In the genomic region with DNA sequence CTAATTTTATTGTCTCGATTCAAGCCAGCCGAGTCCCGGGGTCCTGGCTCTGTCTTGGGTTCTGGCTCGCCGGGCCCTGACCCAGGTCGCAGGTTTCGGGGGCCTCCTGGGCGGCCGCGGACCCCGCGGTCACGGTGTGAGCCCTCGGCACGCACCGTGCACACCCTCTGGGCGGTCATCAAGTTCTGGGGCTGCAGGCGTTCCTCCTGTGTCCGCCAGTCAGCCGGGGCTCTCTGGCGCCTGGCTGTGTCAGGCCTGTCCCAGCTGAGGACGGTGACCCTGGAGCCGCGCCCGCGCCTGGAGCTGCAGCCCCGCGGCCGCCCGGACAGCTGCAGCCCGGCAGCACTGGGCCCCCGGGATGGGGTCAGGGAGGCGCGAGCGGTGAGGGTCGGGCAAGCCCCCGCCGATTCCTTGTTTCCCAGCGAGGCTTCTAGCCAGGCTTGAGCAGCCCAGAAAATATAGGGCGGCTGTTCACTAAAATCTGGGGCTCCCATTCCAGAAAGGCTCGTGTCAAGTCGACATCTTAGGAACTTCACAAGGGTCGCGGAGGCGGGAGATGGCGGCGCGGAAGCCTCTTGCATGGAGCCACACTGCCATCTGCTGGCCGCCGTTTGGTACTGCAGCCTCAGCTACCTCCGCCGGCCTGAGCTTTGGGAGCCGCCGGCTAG, we compare ENCODE assay signal across 8 cellular contexts. TPM values are rescaled to one million over a fixed set of nuclear protein-coding genes. Genes with fewer than 3 reads are reported as not detected.
DNase-seq lines count a peak whose midpoint lies in the region; ATAC-seq, FAIRE-seq and TF ChIP-seq lines count a peak whose summit lies in the region.

No MANE protein-coding gene starts in this region.

- H4K20me1 ChIP-seq in GM23248 (ENCODE audit: insufficient read depth): no peaks in the 10 kb centered on the region

- peak overlapping the region; percentile 100 for H3K4me2 ChIP-seq in GM23248 (ENCODE audit: unreplicated experiment)

- H3K4me3 ChIP-seq in GM23248 (peak overlapping the region; percentile 83), NB4 (ENCODE audit: low read depth, low read length) (peak overlapping the region; percentile 69), adrenal gland (peak overlapping the region in 3 of 4 donors; percentile 2 to 75 (median 52))

- H3F3A ChIP-seq in GM23248 (ENCODE audit: insufficient read depth): peaks cover 7% of the 10 kb centered on the region; the same call in 1 of the 2 replicates

- peak; percentile 86 for FAIRE-seq in urothelium cell line (lab: Jason Lieb, UNC)

- peak overlapping the region; percentile 99 for H3K27ac ChIP-seq in GM23248
- H3K27ac ChIP-seq in adrenal gland: peak overlapping the region in 4 of 5 donors; percentile 52 to 88 (median 74)

- peaks cover 49% of the 10 kb centered on the region for H3K79me2 ChIP-seq in GM23248 (ENCODE audit: insufficient read depth)

- ATAC-seq in left ventricle myocardium superior: peak; percentile 89

- WGBS in GM23248 (ENCODE audit: low coverage in 1 of 2, low lambda C conversion rate in 2 of 2, missing lambda C conversion rate in 2 of 2), 2 experiments: 5 to 6% methylated on average over 52 to 53 of the region's 54 CpGs
- 2 to 11% (median 3%) methylated on average over 10 to 54 of the region's 54 CpGs for WGBS in adrenal gland, 4 donors

- H3K9me2 ChIP-seq in GM23248 (ENCODE audit: insufficient read depth): no peaks in the 10 kb centered on the region

- H3K27me3 ChIP-seq in GM23248 (replicated peaks; ENCODE audit: insufficient read depth): no peaks in the 10 kb centered on the region
- peaks cover 12% of the 10 kb centered on the region for H3K27me3 ChIP-seq in adrenal gland

- in situ Hi-C loops in GM23248 (cut with MboI): loop anchor here (10.0 kb wide), 1 partner anchor 966 kb away; no protein-coding TSS in a partner anchor

- TF ChIP-seq CTCF in NB4 (IDR thresholded peaks at IDR 0.05; ENCODE audit: low read depth, low read length) (peak; percentile 93), adrenal gland (IDR thresholded peaks at IDR 0.05) (peak; percentile 98 to 100 (median 99))

- no peak for TF ChIP-seq POLR2A in NB4 (IDR thresholded peaks at IDR 0.05; ENCODE audit: extremely low read depth, insufficient read length)
- peak in 1 of 2 donors; percentile 58 for TF ChIP-seq POLR2A in adrenal gland (IDR thresholded peaks at IDR 0.05)

- peak overlapping the region; percentile 95 for H2AFZ ChIP-seq in GM23248

- H3K9ac ChIP-seq in GM23248: peak overlapping the region; percentile 98

- H3K4me1 ChIP-seq in GM23248 (ENCODE audit: insufficient read depth): peaks cover under 1% of the 10 kb centered on the region
- peaks cover 5 to 25% of the 10 kb centered on the region in 2 donors for H3K4me1 ChIP-seq in adrenal gland (replicated peaks in 1 of 2)

- H3K9me3 ChIP-seq in GM23248 (ENCODE audit: low read depth) (no peaks in the 10 kb centered on the region), adrenal gland (replicated peaks in 1 of 3) (no peaks in the 10 kb centered on the region)

- DNase-seq in DMS114 treated with DMSO at 0.1 percent for 48 hours (lab: John Stamatoyannopoulos, UW; ENCODE audit: unreplicated experiment): peak; percentile 75
- DNase-seq in GM23248: peak; percentile 91
- peak; percentile 96 for DNase-seq in NB4 (ENCODE audit: low read depth)
- DNase-seq in T-helper 1 cell: peak; percentile 68 to 83 (median 76)
- peak; percentile 86 to 96 (median 93) for DNase-seq in adrenal gland
- DNase-seq in left ventricle myocardium superior: peak; percentile 89
- DNase-seq in pulmonary artery endothelial cell (ENCODE audit: low read depth, low spot score): peak; percentile 57
- peak; percentile 86 for DNase-seq in urothelium cell line (ENCODE audit: low spot score)

- H3K36me3 ChIP-seq in GM23248 (ENCODE audit: low read depth): peaks cover 10% of the 10 kb centered on the region; the same call in 1 of the 2 replicates
- H3K36me3 ChIP-seq in adrenal gland (replicated peaks in 1 of 2): no peaks in the 10 kb centered on the region

- intact Hi-C loops in adrenal gland (cut with DNase I): loop anchor here (5.0 to 10.0 kb wide), 4 partner anchors 786 to 1276 kb away; no protein-coding TSS in a partner anchor
- intact Hi-C loops in left ventricle myocardium superior (cut with micrococcal nuclease): loop anchor here (5.0 to 10.0 kb wide), 2 partner anchors 478 to 786 kb away; no protein-coding TSS in a partner anchor

RNA-seq across cellular contexts. Expression of gene HOXA7, which starts 4.2 kb away (rescaled TPM):
- total RNA-seq in GM23248 (2014; rRNA removed; shearing (Covaris generic)): 3.4 and 6.6 TPM in 2 replicates
- polyA plus RNA-seq in GM23248 (2016; fragmentation: Nextera tagmentation; extraction: Ambion mirVana) (14.3 and 15.8 TPM in 2 replicates), adrenal gland (10 to 100 TPM in 2 of 3 donors, 1 to 10 TPM in 1; 9.7 to 25.3 (median 12.4) TPM)
- total RNA-seq in adrenal gland (10 to 100 TPM; 21.3 to 39.1 (median 24.9) TPM), left ventricle myocardium superior (not detected), pulmonary artery endothelial cell (0.04 and 0.13 TPM in 2 replicates)

RNA-seq across cellular contexts. Expression of gene HOXA9, which starts 4.7 kb away (rescaled TPM):
- 32.1 and 43.7 TPM in 2 replicates for total RNA-seq in GM23248 (2014; rRNA removed; shearing (Covaris generic))
- polyA plus RNA-seq in GM23248 (2016; fragmentation: Nextera tagmentation; extraction: Ambion mirVana) (26.9 and 28.3 TPM in 2 replicates), adrenal gland (10 to 100 TPM in 1 of 3 donors, 1 to 10 TPM in 2; 2.7 to 26.7 (median 4.4) TPM)
- total RNA-seq in adrenal gland (10 to 100 TPM in 6 of 8 donors, 1 to 10 TPM in 2; 7.7 to 20.1 (median 12.6) TPM), left ventricle myocardium superior (not detected), pulmonary artery endothelial cell (0.13 and 0.18 TPM in 2 replicates)

RNA-seq across cellular contexts. Expression of gene HOXA3, which starts 8.3 kb away (rescaled TPM):
- 0.63 and 2.1 TPM in 2 replicates for total RNA-seq in GM23248 (2014; rRNA removed; shearing (Covaris generic))
- 1.2 and 1.9 TPM in 2 replicates for polyA plus RNA-seq in GM23248 (2016; fragmentation: Nextera tagmentation; extraction: Ambion mirVana)
- total RNA-seq in adrenal gland: 10 to 100 TPM in 2 of 8 donors, 1 to 10 TPM in 6; 2.3 to 32.7 (median 4.8) TPM
- polyA plus RNA-seq in adrenal gland: 1 to 10 TPM; 1.0 to 3.7 (median 2.8) TPM
- total RNA-seq in left ventricle myocardium superior: 0.72 TPM
- total RNA-seq in pulmonary artery endothelial cell: 0.53 and 0.66 TPM in 2 replicates

RNA-seq across cellular contexts. Expression of gene HOXA6, which starts 13.1 kb away (rescaled TPM):
- total RNA-seq in GM23248 (2014; rRNA removed; shearing (Covaris generic)): 0.51 and 3.2 TPM in 2 replicates
- polyA plus RNA-seq in GM23248 (2016; fragmentation: Nextera tagmentation; extraction: Ambion mirVana) (3.5 and 3.7 TPM in 2 replicates), adrenal gland (1 to 10 TPM; 1.3 to 5.6 (median 1.4) TPM)
- total RNA-seq in adrenal gland (10 to 100 TPM in 7 of 8 donors, 1 to 10 TPM in 1; 8.5 to 27.2 (median 16.8) TPM), left ventricle myocardium superior (not detected), pulmonary artery endothelial cell (0.07 and 0.42 TPM in 2 replicates)

RNA-seq across cellular contexts. Expression of gene HOXA10, which starts 13.4 kb away (rescaled TPM):
- 27.4 and 29.3 TPM in 2 replicates for total RNA-seq in GM23248 (2014; rRNA removed; shearing (Covaris generic))
- polyA plus RNA-seq in GM23248 (2016; fragmentation: Nextera tagmentation; extraction: Ambion mirVana): 27.1 and 28.0 TPM in 2 replicates
- 10 to 100 TPM in 6 of 8 donors, 1 to 10 TPM in 2; 7.8 to 14.7 (median 12.2) TPM for total RNA-seq in adrenal gland
- 10 to 100 TPM in 1 of 3 donors, 1 to 10 TPM in 2; 3.8 to 14.1 (median 4.2) TPM for polyA plus RNA-seq in adrenal gland
- not detected for total RNA-seq in left ventricle myocardium superior
- total RNA-seq in pulmonary artery endothelial cell: 0.07 and 0.14 TPM in 2 replicates

Comparison
In these comparisons a context has a peak if more than half of its experiments do, and no peak if none do; other contexts are left out.
1. Peak in every context shown above with its lines: DNase-seq, ATAC-seq, H3K4me3 ChIP-seq and H3K27ac ChIP-seq.